30 cellular contexts compared by ENCODE assay signal in the genomic region with DNA sequence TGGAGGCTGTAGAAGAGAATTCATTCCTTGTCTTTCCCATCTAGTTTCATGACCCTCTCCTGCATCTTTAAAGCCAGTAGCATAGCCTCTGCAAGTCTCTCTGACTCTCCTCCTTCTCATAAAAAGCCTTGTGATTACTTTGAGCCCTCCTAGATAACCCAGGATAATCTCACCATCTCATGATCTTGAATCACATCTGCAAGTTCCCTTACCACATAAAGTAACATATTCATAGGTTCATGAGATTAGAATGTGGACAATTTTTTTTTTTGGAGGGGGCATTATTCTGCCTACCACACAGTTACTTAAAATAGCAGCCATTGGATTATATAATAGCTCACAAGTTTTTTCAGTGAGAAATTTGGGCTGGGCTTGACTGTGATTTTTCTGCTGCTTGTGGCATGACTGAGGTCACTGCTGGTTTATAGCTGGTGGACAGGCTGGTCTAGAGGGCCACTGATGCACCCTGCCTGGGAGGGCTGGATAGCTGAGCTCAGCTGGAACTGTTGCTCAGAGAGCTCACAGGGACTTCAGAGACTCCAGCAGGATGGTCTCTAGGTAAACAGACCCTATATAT.
DNase-seq lines count a peak whose midpoint lies in the region; ATAC-seq, FAIRE-seq and TF ChIP-seq lines count a peak whose summit lies in the region.
"Had no signal": no experiment of that assay in that cellular context is flagged by ENCODE, and none has a peak within 500 bp of the region (broad histone marks: within the 10 kb centered on the region; RNA-seq: fewer than 3 reads in every experiment).

No MANE protein-coding gene starts in this region.

- no peak overlapping the region for H4K5ac ChIP-seq in H1 (ENCODE audit: insufficient read length, low read depth, low read length)

- H3K27me3 ChIP-seq in H1 (replicated peaks in 1 of 4; ENCODE audit: control insufficient read depth in 3 of 4, extremely low read depth in 1 of 4, insufficient read depth in 3 of 4, low read length in 3 of 4) = no peaks in the 10 kb centered on the region
- H3K27me3 ChIP-seq in uterus = no peaks in the 10 kb centered on the region
- H3K27me3 ChIP-seq: dorsolateral prefrontal cortex, gastrocnemius medialis, neutrophil, right lobe of liver, vagina had no signal

- no peaks in the 10 kb centered on the region for H3K4me1 Mint-ChIP-seq in activated T-cell treated with anti-CD3 and anti-CD28 coated beads, Interleukin-2, amount 50 U/mL, for 4 hours (ENCODE audit: low read depth)
- H3K4me1 Mint-ChIP-seq: activated CD4-positive, alpha-beta memory T cell treated with anti-CD3 and anti-CD28 coated beads, Interleukin-2, amount 10 ng/mL, durations not matched to agents 7 days and 5 days; naive B cell; stimulated activated naive CD8-positive, alpha-beta T cell treated with anti-CD3 and anti-CD28 coated beads, Interleukin-15, amount 100 ng/mL, for 72 hours had no signal

- no peak overlapping the region for H2BK12ac ChIP-seq in H1 (ENCODE audit: low read depth, low read length)

- peak overlapping the region; percentile 53; the same call in 1 of the 2 replicates for H4K8ac ChIP-seq in H1 (ENCODE audit: extremely low read depth, insufficient read depth, low read length)

- H3K36me3 Mint-ChIP-seq in activated T-cell treated with anti-CD3 and anti-CD28 coated beads, Interleukin-2, amount 50 U/mL, for 4 hours (ENCODE audit: insufficient read depth) = no peaks in the 10 kb centered on the region
- H3K36me3 Mint-ChIP-seq: naive B cell had no signal

- POLR2A ChIA-PET in H1 (lab: Charles Lee; ENCODE audit: partially characterized antibody) = no interaction called here

- TF ChIP-seq CTCF in H1 (IDR thresholded peaks at IDR 0.05; ENCODE audit: control extremely low read depth in 1 of 3, insufficient read depth in 1 of 3, low read depth in 1 of 3, low read length in 3 of 3) (no peak), retinal pigment epithelial cell (conservative IDR thresholded peaks at IDR 0.05; ENCODE audit: low read depth, low read length) (no peak), uterus (IDR thresholded peaks at IDR 0.05) (no peak)

- H3K4me3 ChIP-seq in H1 (ENCODE audit: extremely low read depth in 1 of 4, insufficient read depth in 2 of 4, low read depth in 3 of 4, low read length in 4 of 4) (no peak overlapping the region), retinal pigment epithelial cell (ENCODE audit: low read length) (no peak overlapping the region), uterus (no peak overlapping the region)
- H3K4me3 ChIP-seq: dorsolateral prefrontal cortex, gastrocnemius medialis, right lobe of liver, vagina had no signal

- H3K79me2 ChIP-seq in H1 (ENCODE audit: control insufficient read depth in 1 of 2, insufficient read depth in 2 of 2, low read length in 2 of 2) = no peaks in the 10 kb centered on the region; a peak in 1 of 4 replicates

- H3K14ac ChIP-seq in H1 (ENCODE audit: insufficient read length) = no peak overlapping the region

- H3K9me3 ChIP-seq in H1 (ENCODE audit: insufficient read depth in 2 of 2, low read depth in 1 of 2, low read length in 1 of 2) (no peaks in the 10 kb centered on the region), uterus (no peaks in the 10 kb centered on the region)
- H3K9me3 ChIP-seq: Caco-2, gastrocnemius medialis, neutrophil, right lobe of liver, vagina had no signal

- no peak overlapping the region for H2AFZ ChIP-seq in H1 (ENCODE audit: low read length)

- H3K9me3 Mint-ChIP-seq in activated T-cell treated with anti-CD3 and anti-CD28 coated beads, Interleukin-2, amount 50 U/mL, for 4 hours = peaks cover 3% of the 10 kb centered on the region

- H2BK15ac ChIP-seq in H1 (ENCODE audit: low read length) = no peak overlapping the region

- CTCF ChIA-PET in H1 (lab: Charles Lee; ENCODE audit: partially characterized antibody) = interaction anchor here (0.8 to 1.2 kb wide), 3 partner anchors 13 to 40 kb away, joined by 3 to 5 read pairs (median 3); no protein-coding TSS in a partner anchor

- no peak overlapping the region for H4K91ac ChIP-seq in H1 (replicated peaks; ENCODE audit: insufficient read length, low read length)

- H3K4ac ChIP-seq in H1 (replicated peaks; ENCODE audit: insufficient read length, low read depth, low read length) = no peak overlapping the region

- TF ChIP-seq POLR2A in H54 (IDR thresholded peaks at IDR 0.05; ENCODE audit: low read depth, low read length) = no peak
- TF ChIP-seq POLR2A in H1 (IDR thresholded peaks at IDR 0.05; ENCODE audit: control extremely low read depth in 1 of 2, low read depth in 2 of 2, low read length in 2 of 2) = no peak
- no peak for TF ChIP-seq POLR2A in uterus (IDR thresholded peaks at IDR 0.05)

- no peak overlapping the region for H3K9ac ChIP-seq in H1 (replicated peaks in 1 of 4; ENCODE audit: extremely low read depth in 1 of 4, low read depth in 3 of 4, low read length in 3 of 4)

- no peaks in the 10 kb centered on the region for H4K20me1 ChIP-seq in H1 (replicated peaks in 1 of 2; ENCODE audit: control insufficient read depth in 1 of 2, insufficient read depth in 2 of 2, low read length in 2 of 2)

- TF ChIP-seq RAD21 in H1 (IDR thresholded peaks at IDR 0.05 in 1 of 2, conservative IDR thresholded peaks at IDR 0.05 in 1 of 2; ENCODE audit: low read depth in 2 of 2, low read length in 2 of 2) = no peak

- H2BK5ac ChIP-seq in H1 (ENCODE audit: low read depth, low read length) = no peak overlapping the region

- H3K4me1 ChIP-seq in H1 (replicated peaks in 1 of 4; ENCODE audit: control insufficient read depth in 3 of 4, insufficient read depth in 4 of 4, low read length in 3 of 4) = no peaks in the 10 kb centered on the region
- H3K4me1 ChIP-seq in uterus = no peaks in the 10 kb centered on the region
- H3K4me1 ChIP-seq: Caco-2, right lobe of liver, vagina had no signal

- TF ChIP-seq EP300 in H1 (IDR thresholded peaks at IDR 0.05; ENCODE audit: borderline replicate concordance in 1 of 2, low read depth in 2 of 2, low read length in 2 of 2) = no peak

- intact Hi-C loops in uterus (cut with DNase I; ENCODE audit: low total_unique reads) = no loop called here

- no peaks in the 10 kb centered on the region for H3K27me3 Mint-ChIP-seq in activated T-cell treated with anti-CD3 and anti-CD28 coated beads, Interleukin-2, amount 50 U/mL, for 4 hours (ENCODE audit: low read depth)
- H3K27me3 Mint-ChIP-seq: activated CD4-positive, alpha-beta memory T cell treated with anti-CD3 and anti-CD28 coated beads, Interleukin-2, amount 10 ng/mL, durations not matched to agents 7 days and 5 days; naive B cell; stimulated activated naive CD8-positive, alpha-beta T cell treated with anti-CD3 and anti-CD28 coated beads, Interleukin-15, amount 100 ng/mL, for 72 hours had no signal

- H3K4me3 Mint-ChIP-seq in activated T-cell treated with anti-CD3 and anti-CD28 coated beads, Interleukin-2, amount 50 U/mL, for 4 hours = no peak overlapping the region
- H3K4me3 Mint-ChIP-seq: activated CD4-positive, alpha-beta memory T cell treated with anti-CD3 and anti-CD28 coated beads, Interleukin-2, amount 10 ng/mL, durations not matched to agents 7 days and 5 days; activated T-helper 1 cell treated with anti-CD3 and anti-CD28 coated beads, Interleukin-12 subunit alpha, Interleukin-12 subunit beta, Interleukin-2, Interleukin-4 antibody, amounts not matched to agents 30 ng/mL and 10 ng/mL and 1 ng/mL, durations not matched to agents 14 hours and 24 hours and 36 hours; stimulated activated naive CD8-positive, alpha-beta T cell treated with anti-CD3 and anti-CD28 coated beads, Interleukin-15, amount 100 ng/mL, for 72 hours had no signal

- H3K27ac ChIP-seq in H1 (ENCODE audit: low read depth, low read length) = no peak overlapping the region
- H3K27ac ChIP-seq in uterus = no peak overlapping the region
- H3K27ac ChIP-seq: C4-2B, gastrocnemius medialis, neutrophil, right lobe of liver, vagina had no signal

- no peaks in the 10 kb centered on the region for H3K23me2 ChIP-seq in H1 (ENCODE audit: low read depth, low read length)

- no peak overlapping the region for H3K56ac ChIP-seq in H1 (replicated peaks; ENCODE audit: insufficient read length, low read depth, low read length)

- no peak overlapping the region for H3K23ac ChIP-seq in H1 (ENCODE audit: insufficient read length)

- FAIRE-seq in H54 (lab: Jason Lieb, UNC) (peak; percentile 30), H1 (lab: Jason Lieb, UNC) (no peak)
- FAIRE-seq: G401.6 had no signal

- no peak overlapping the region for H2AK5ac ChIP-seq in H1 (ENCODE audit: low read depth, low read length)

- H3K4me2 ChIP-seq in H1 (ENCODE audit: insufficient read depth in 1 of 2, low read depth in 2 of 2, low read length in 2 of 2) = no peak overlapping the region

- H2BK20ac ChIP-seq in H1 (ENCODE audit: low read length) = no peak overlapping the region

- no peak for ATAC-seq in HG03432 (IDR thresholded peaks at IDR 0.05; ENCODE audit: unreplicated experiment)
- ATAC-seq in activated T-cell treated with anti-CD3 and anti-CD28 coated beads, Interleukin-2, amount 50 U/mL, for 4 hours = no peak
- ATAC-seq: gastrocnemius medialis; PC-3; right lobe of liver; stimulated activated naive CD8-positive, alpha-beta T cell treated with anti-CD3 and anti-CD28 coated beads, Interleukin-15, amount 100 ng/mL, for 72 hours had no signal

- no peak overlapping the region for H2BK120ac ChIP-seq in H1 (replicated peaks; ENCODE audit: low read depth, low read length)

- H3K18ac ChIP-seq in H1 (ENCODE audit: extremely low read depth, low read length) = no peak overlapping the region

- H3K79me1 ChIP-seq in H1 (ENCODE audit: low read depth, low read length) = no peaks in the 10 kb centered on the region

- peak; percentile 20 for DNase-seq in AG20443 (ENCODE audit: low spot score)
- DNase-seq in H54 (ENCODE audit: insufficient read length, low spot score) = no peak
- no peak for DNase-seq in H1 (ENCODE audit: low read depth in 1 of 2, low spot score in 2 of 2)
- peak; percentile 42 for DNase-seq in retinal pigment epithelial cell (ENCODE audit: low read depth)
- no peak for DNase-seq in uterus
- DNase-seq in activated T-cell treated with anti-CD3 and anti-CD28 coated beads, Interleukin-2, amount 50 U/mL, for 4 hours = no peak
- DNase-seq: activated CD4-positive, alpha-beta memory T cell treated with anti-CD3 and anti-CD28 coated beads, Interleukin-2, amount 10 ng/mL, durations not matched to agents 7 days and 5 days; activated CD4-positive, alpha-beta T cell treated with anti-CD3 and anti-CD28 coated beads for 1 hour; activated CD8-positive, alpha-beta memory T cell treated with anti-CD3 and anti-CD28 coated beads, Interleukin-2, amount 50 U/mL, for 4 hours; activated naive CD4-positive, alpha-beta T cell treated with Interleukin-2 at 50 U/mL for 16 hours; Caco-2; DMS53; dorsolateral prefrontal cortex; gastrocnemius medialis; Karpas-422; naive B cell; NCI-H1930; NCI-H2171 treated with DMSO at 0.1 percent for 48 hours; NCI-H510A; PC-3; right lobe of liver; stimulated activated CD4-positive, alpha-beta T cell treated with anti-CD3 and anti-CD28 coated beads, Interleukin-12 subunit alpha, Interleukin-12 subunit beta, amount 100 ng/mL, for 4 hours; stimulated activated CD4-positive, alpha-beta T cell treated with anti-CD3 and anti-CD28 coated beads, Interleukin-2, amount 100 ng/mL, for 48 hours; stimulated activated naive CD8-positive, alpha-beta T cell treated with anti-CD3 and anti-CD28 coated beads, Interleukin-15, amount 100 ng/mL, for 72 hours had no signal

- no peaks in the 10 kb centered on the region for H3K36me3 ChIP-seq in H1 (ENCODE audit: control insufficient read depth in 2 of 4, insufficient read depth in 4 of 4, low read length in 3 of 4)
- no peaks in the 10 kb centered on the region for H3K36me3 ChIP-seq in uterus
- H3K36me3 ChIP-seq: gastrocnemius medialis, neutrophil, right lobe of liver, vagina had no signal

Comparison
In these comparisons a context has a peak if more than half of its experiments do, and no peak if none do; other contexts are left out.
1. DNase-seq: peak in AG20443 (single experiment) and retinal pigment epithelial cell (single experiment); none in H54 (single experiment), H1 (0 of 2), uterus (0 of 2) and activated T-cell treated with anti-CD3 and anti-CD28 coated beads, Interleukin-2, amount 50 U/mL, for 4 hours (single experiment).